Comparison of ENCODE assay signal across 30 cellular contexts in the genomic region with DNA sequence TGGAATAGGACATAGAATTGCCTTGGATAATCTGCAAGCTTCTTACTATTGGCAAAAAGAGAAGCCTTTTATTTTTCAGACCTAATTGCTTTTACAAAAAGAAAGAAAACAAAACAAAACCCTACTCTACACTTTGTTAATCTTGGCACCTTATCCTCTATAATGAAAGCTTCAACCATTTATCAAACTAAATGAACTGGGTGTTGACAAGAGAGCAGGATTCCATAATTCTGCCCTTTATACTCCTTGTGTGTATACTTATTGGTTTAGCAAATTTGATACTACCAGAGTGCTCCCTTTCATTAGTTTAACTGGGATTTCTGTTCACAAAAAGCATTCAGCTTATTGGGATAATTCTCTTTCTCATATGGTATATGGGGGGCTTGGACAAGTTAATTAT.
"Had no signal": no experiment of that assay in that cellular context is flagged by ENCODE, and none has a peak within 500 bp of the region (broad histone marks: within the 10 kb centered on the region; RNA-seq: fewer than 3 reads in every experiment).

No MANE protein-coding gene starts in this region.

- H3K4me2 ChIP-seq: SK-N-SH had no signal

- DNase-seq: activated CD4-positive, alpha-beta T cell treated with anti-CD3 and anti-CD28 coated beads, Interleukin-2, amount 10 ng/mL, durations not matched to agents 24 days and 14 days; activated CD4-positive, alpha-beta T cell treated with anti-CD3 and anti-CD28 coated beads, Interleukin-2, amount 50 U/mL, for 4 hours; activated CD8-positive, alpha-beta T cell treated with anti-CD3 and anti-CD28 coated beads for 36 hours; activated gamma-delta T cell; activated naive CD4-positive, alpha-beta T cell treated with Interleukin-2 at 50 U/mL for 16 hours; activated naive CD8-positive, alpha-beta T cell treated with anti-CD3 and anti-CD28 coated beads, Interleukin-2, amount 10 ng/mL, durations not matched to agents 7 days and 5 days; activated T-cell treated with anti-CD3 and anti-CD28 coated beads, Interleukin-2, amount 50 U/mL, for 24 hours; amygdala; colonic mucosa; Kasumi-1; MG63; NCI-H1048; NCI-H1105 treated with DMSO at 0.1 percent for 48 hours; NCI-H1436; NCI-H187; NCI-H2029 treated with DMSO at 0.1 percent for 48 hours; NCI-H2171 treated with DMSO at 0.1 percent for 48 hours; NCI-H510A; NCI-H526; NCI-H774; SK-N-SH had no signal

- H3K27ac Mint-ChIP-seq: activated CD4-positive, alpha-beta T cell treated with anti-CD3 and anti-CD28 coated beads, Interleukin-2, amount 10 ng/mL, durations not matched to agents 24 days and 14 days; activated CD8-positive, alpha-beta T cell treated with anti-CD3 and anti-CD28 coated beads for 36 hours; activated naive CD4-positive, alpha-beta T cell treated with anti-CD3 and anti-CD28 coated beads, Interleukin-2, amount 50 U/mL, for 24 hours; activated naive CD8-positive, alpha-beta T cell treated with anti-CD3 and anti-CD28 coated beads, Interleukin-2, amount 10 ng/mL, durations not matched to agents 7 days and 5 days; activated T-cell treated with anti-CD3 and anti-CD28 coated beads, Interleukin-2, amount 50 U/mL, for 24 hours; activated T-helper 2 cell treated with anti-CD3 and anti-CD28 coated beads, Interferon-gamma antibody, Interleukin-2, Interleukin-4, amounts not matched to agents 10 μg/mL and 5 μg/mL and 100 μg/mL, durations not matched to agents 14 hours and 24 hours and 36 hours; T-helper 1 cell treated with Interleukin-12 subunit alpha and Interleukin-12 subunit beta and Interleukin-4 antibody, amounts not matched to agents 30 μg/mL and 1 μg/mL, for 36 hours; T-helper 2 cell treated with Interferon-gamma antibody and Interleukin-4, amounts not matched to agents 5 μg/mL and 100 μg/mL, for 36 hours had no signal

- H3K27me3 Mint-ChIP-seq: activated naive CD4-positive, alpha-beta T cell treated with anti-CD3 and anti-CD28 coated beads, Interleukin-2, amount 50 U/mL, for 24 hours had no signal

- H3K9me3 Mint-ChIP-seq: activated CD4-positive, alpha-beta T cell treated with anti-CD3 and anti-CD28 coated beads, Interleukin-2, amount 10 ng/mL, durations not matched to agents 24 days and 14 days; activated CD8-positive, alpha-beta T cell treated with anti-CD3 and anti-CD28 coated beads for 36 hours; activated naive CD4-positive, alpha-beta T cell treated with anti-CD3 and anti-CD28 coated beads, Interleukin-2, amount 50 U/mL, for 24 hours; activated naive CD8-positive, alpha-beta T cell treated with anti-CD3 and anti-CD28 coated beads, Interleukin-2, amount 10 ng/mL, durations not matched to agents 7 days and 5 days; activated T-cell treated with anti-CD3 and anti-CD28 coated beads, Interleukin-2, amount 50 U/mL, for 24 hours; activated T-helper 2 cell treated with anti-CD3 and anti-CD28 coated beads, Interferon-gamma antibody, Interleukin-2, Interleukin-4, amounts not matched to agents 10 μg/mL and 5 μg/mL and 100 μg/mL, durations not matched to agents 14 hours and 24 hours and 36 hours; central memory CD8-positive, alpha-beta T cell; T-helper 1 cell treated with Interleukin-12 subunit alpha and Interleukin-12 subunit beta and Interleukin-4 antibody, amounts not matched to agents 30 μg/mL and 1 μg/mL, for 36 hours; T-helper 2 cell treated with Interferon-gamma antibody and Interleukin-4, amounts not matched to agents 5 μg/mL and 100 μg/mL, for 36 hours had no signal

- H3K27me3 ChIP-seq: ascending aorta, MG63, SJSA1 had no signal

- H3K9ac ChIP-seq: SK-N-SH had no signal

- H3K36me3 ChIP-seq: ascending aorta, cardiac muscle cell, colonic mucosa, MG63, SJSA1 had no signal

- H3K4me3 ChIP-seq: ascending aorta, cardiac muscle cell, colonic mucosa, MG63, SJSA1 had no signal

- ATAC-seq: activated CD8-positive, alpha-beta T cell treated with anti-CD3 and anti-CD28 coated beads for 36 hours; Panc1 had no signal

- H3K4me3 Mint-ChIP-seq: activated CD4-positive, alpha-beta T cell treated with anti-CD3 and anti-CD28 coated beads, Interleukin-2, amount 10 ng/mL, durations not matched to agents 24 days and 14 days; activated CD8-positive, alpha-beta T cell treated with anti-CD3 and anti-CD28 coated beads for 36 hours; activated naive CD4-positive, alpha-beta T cell treated with anti-CD3 and anti-CD28 coated beads, Interleukin-2, amount 50 U/mL, for 24 hours; activated naive CD8-positive, alpha-beta T cell treated with anti-CD3 and anti-CD28 coated beads, Interleukin-2, amount 10 ng/mL, durations not matched to agents 7 days and 5 days; activated T-cell treated with anti-CD3 and anti-CD28 coated beads, Interleukin-2, amount 50 U/mL, for 24 hours; central memory CD8-positive, alpha-beta T cell; T-helper 1 cell treated with Interleukin-12 subunit alpha and Interleukin-12 subunit beta and Interleukin-4 antibody, amounts not matched to agents 30 μg/mL and 1 μg/mL, for 36 hours; T-helper 2 cell treated with Interferon-gamma antibody and Interleukin-4, amounts not matched to agents 5 μg/mL and 100 μg/mL, for 36 hours had no signal

- H3K36me3 Mint-ChIP-seq: activated naive CD4-positive, alpha-beta T cell treated with anti-CD3 and anti-CD28 coated beads, Interleukin-2, amount 50 U/mL, for 24 hours; activated naive CD8-positive, alpha-beta T cell treated with anti-CD3 and anti-CD28 coated beads, Interleukin-2, amount 10 ng/mL, durations not matched to agents 7 days and 5 days had no signal

- H3K9me3 ChIP-seq: ascending aorta, colonic mucosa, MG63, SJSA1, SK-N-SH had no signal

- H3K27ac ChIP-seq: ascending aorta, cardiac muscle cell, colonic mucosa, SJSA1 had no signal
